Comparison of ENCODE assay signal across 8 cellular contexts in the genomic region with DNA sequence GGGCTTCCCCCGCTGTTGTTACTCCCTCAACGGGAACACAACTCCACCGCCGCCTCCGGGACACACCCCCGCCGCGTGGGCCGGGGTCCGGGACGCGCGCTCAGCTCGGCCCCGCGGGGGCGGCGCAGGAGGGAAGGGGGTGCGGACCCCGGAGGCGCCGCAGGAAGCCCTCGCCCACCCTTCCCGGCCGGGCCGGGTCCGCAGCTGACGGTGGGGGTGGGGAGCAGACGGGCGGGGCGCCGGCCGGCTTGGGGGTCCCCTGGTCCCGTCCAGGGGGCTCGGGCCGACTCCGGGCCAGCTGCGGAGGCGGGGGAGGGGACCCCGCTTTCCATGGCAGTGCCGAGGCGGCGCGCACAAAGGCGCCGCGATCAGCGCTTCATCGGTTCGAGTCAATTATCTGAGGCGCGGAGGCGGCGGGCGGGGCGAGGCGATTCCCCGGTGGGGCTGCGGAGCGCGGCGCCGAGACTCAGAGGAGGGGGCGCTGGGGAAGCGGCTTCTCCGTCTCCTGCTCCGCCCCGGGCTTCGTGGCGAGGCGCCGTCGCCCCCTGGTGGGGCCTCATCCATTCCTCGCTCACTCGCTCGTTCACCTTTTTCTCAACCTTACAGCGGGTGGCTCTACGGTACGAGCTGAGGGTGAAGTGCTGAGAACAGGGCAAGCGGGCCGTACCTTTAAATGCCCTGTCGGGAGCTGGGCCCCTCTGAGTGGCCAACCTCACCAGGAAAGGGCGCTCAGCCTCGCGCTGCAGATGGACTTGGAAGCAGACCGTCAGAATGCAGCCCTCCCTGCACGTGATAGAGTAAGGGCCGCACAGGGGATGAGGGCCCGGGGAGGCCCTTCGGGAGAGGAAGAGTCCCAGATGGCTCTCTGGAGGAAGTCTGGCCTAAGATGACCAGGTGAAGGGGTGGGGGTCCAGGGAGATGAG. TPM values are rescaled to one million over a fixed set of nuclear protein-coding genes. Genes with fewer than 3 reads are reported as not detected.
DNase-seq lines count a peak whose midpoint lies in the region; ATAC-seq and TF ChIP-seq lines count a peak whose summit lies in the region.

No MANE protein-coding gene starts in this region.

- H3K9me3 ChIP-seq in ES-I3 (ENCODE audit: control insufficient read depth, insufficient read depth, low read length) (no peaks in the 10 kb centered on the region), WERI-Rb-1 (ENCODE audit: severe bottlenecking) (no peaks in the 10 kb centered on the region), right lobe of liver (no peaks in the 10 kb centered on the region)

- H3K27ac ChIP-seq in WERI-Rb-1 (peak overlapping the region; percentile 13), right lobe of liver (no peak overlapping the region)

- H3K27me3 ChIP-seq in WERI-Rb-1 (ENCODE audit: insufficient read depth, low read depth, severe bottlenecking) (no peaks in the 10 kb centered on the region), right lobe of liver (peaks cover 0 to 7% of the 10 kb centered on the region in 2 donors)

- 0% methylated on average over 9 of the region's 90 CpGs for WGBS in right lobe of liver (ENCODE audit: insufficient coverage, low coverage, low lambda C conversion rate, missing lambda C conversion rate)

- DNase-seq in NCI-H1105 (lab: John Stamatoyannopoulos, UW) (peak; percentile 68), WERI-Rb-1 (peak; percentile 89), cerebellum (ENCODE audit: low spot score) (peak; percentile 58), right lobe of liver (peak; percentile 58 to 63 (median 60)), NCI-H774 (lab: John Stamatoyannopoulos, UW) (no peak)
- DNase-seq in stimulated activated CD8-positive, alpha-beta memory T cell treated with anti-CD3 and anti-CD28 coated beads, Interleukin-12 subunit alpha, Interleukin-12 subunit beta, amount 100 ng/mL, for 4 hours (ENCODE audit: low read depth): peak; percentile 42

- ATAC-seq in right lobe of liver: peak; percentile 80 to 91 (median 86)
- no peak for ATAC-seq in GM21367 (IDR thresholded peaks at IDR 0.05; ENCODE audit: unreplicated experiment)

- no peak for TF ChIP-seq POLR2A in right lobe of liver (IDR thresholded peaks at IDR 0.05)

- peak overlapping the region; percentile 70 for H3K9ac ChIP-seq in ES-I3 (ENCODE audit: low read depth, low read length)

- peak; percentile 93 for TF ChIP-seq CTCF in WERI-Rb-1 (IDR thresholded peaks at IDR 0.05; ENCODE audit: low read depth, low read length)
- TF ChIP-seq CTCF in right lobe of liver (IDR thresholded peaks at IDR 0.05): peak; percentile 60 to 72 (median 62)

- intact Hi-C loops in right lobe of liver (cut with DNase I): loop anchor here in 1 of 2 donors (10.0 kb wide), 1 partner anchor 163 kb away; no protein-coding TSS in a partner anchor

- no peaks in the 10 kb centered on the region for H3K36me3 ChIP-seq in ES-I3 (ENCODE audit: insufficient read depth, low read length)
- H3K36me3 ChIP-seq in WERI-Rb-1: no peaks in the 10 kb centered on the region
- H3K36me3 ChIP-seq in right lobe of liver: no peaks in the 10 kb centered on the region

- peak overlapping the region; percentile 55 for H3K4me3 ChIP-seq in WERI-Rb-1 (ENCODE audit: low read depth, low read length)
- H3K4me3 ChIP-seq in right lobe of liver: peak overlapping the region; percentile 33 to 51 (median 34)

- H3K4me1 ChIP-seq in ES-I3 (ENCODE audit: insufficient read depth, low read length) (no peaks in the 10 kb centered on the region), right lobe of liver (peaks cover 0 to 7% (median 3%) of the 10 kb centered on the region in 4 donors)

RNA-seq across cellular contexts. Expression of a gene that starts 40.0 kb away (rescaled TPM):
- 0.36 TPM for total RNA-seq in cerebellum
- under 1 TPM in 2 of 6 experiments, not detected in 4; 0.05 to 0.62 TPM for total RNA-seq in right lobe of liver

RNA-seq across cellular contexts. Expression of a gene that starts 52.7 kb away (rescaled TPM):
- total RNA-seq in cerebellum (2.9 TPM), right lobe of liver (not detected)
